Comparison of ENCODE assay signal across 24 cellular contexts in genomic region chr17:38336838-38337237, GRCh38. TPM values are rescaled to one million over a fixed set of nuclear protein-coding genes. Genes with fewer than 3 reads are reported as not detected.
"Had no signal": no experiment of that assay in that cellular context is flagged by ENCODE, and none has a peak within 500 bp of the region (broad histone marks: within the 10 kb centered on the region; RNA-seq: fewer than 3 reads in every experiment).

No MANE protein-coding gene starts in this region.

- H3K27me3 ChIP-seq: neural progenitor cell, neutrophil, pancreas, right lobe of liver, thyroid gland, tibial nerve, upper lobe of left lung, vagina had no signal

- H3K27ac ChIP-seq: neural progenitor cell, neutrophil, pancreas, psoas muscle, right lobe of liver, sigmoid colon, stomach, thoracic aorta, thyroid gland, tibial nerve, upper lobe of left lung, vagina had no signal

- H3K4me1 ChIP-seq: pancreas, psoas muscle, right lobe of liver, upper lobe of left lung, vagina had no signal

- H3K9me3 ChIP-seq: neutrophil, pancreas, psoas muscle, right lobe of liver, sigmoid colon, stomach, thoracic aorta, thyroid gland, tibial nerve, upper lobe of left lung, vagina had no signal

- H3K4me3 ChIP-seq: neural progenitor cell, pancreas, psoas muscle, right lobe of liver, sigmoid colon, stomach, thoracic aorta, thyroid gland, tibial nerve, upper lobe of left lung, vagina had no signal

- DNase-seq: natural killer cell; nucleus accumbens; psoas muscle; right lobe of liver; sigmoid colon; small intestine; stimulated activated CD4-positive, alpha-beta T cell treated with anti-CD3 and anti-CD28 coated beads, Interleukin-15, amount 100 ng/mL, for 24 hours; stimulated activated CD4-positive, alpha-beta T cell treated with anti-CD3 and anti-CD28 coated beads, Interleukin-2, amount 100 ng/mL, for 24 hours; stimulated activated CD4-positive, alpha-beta T cell treated with anti-CD3 and anti-CD28 coated beads, Interleukin-2, amount 100 ng/mL, for 48 hours; stimulated activated CD4-positive, alpha-beta T cell treated with anti-CD3 and anti-CD28 coated beads, Interleukin-4, amount 100 ng/mL, for 24 hours; stimulated activated naive B cell treated with anti-CD40 and anti-IgM and Interleukin-4, amounts not matched to agents 10 μg/mL and 1 μg/mL and 100 μg/mL, for 72 hours; stimulated activated naive CD4-positive, alpha-beta T cell treated with Interleukin-2 at 50 U/mL for 16 hours; stomach; thyroid gland; trophoblast cell had no signal

- H3K36me3 ChIP-seq: neural progenitor cell, neutrophil, pancreas, right lobe of liver, sigmoid colon, stomach, thoracic aorta, thyroid gland, tibial nerve, upper lobe of left lung, vagina had no signal

RNA-seq across cellular contexts. Expression of gene GPR179, which starts 6.9 kb away (rescaled TPM):
- total RNA-seq: natural killer cell, omental fat pad, skeletal muscle tissue, vagina had no signal
